1 cellular context compared by ENCODE assay signal in the genomic region with DNA sequence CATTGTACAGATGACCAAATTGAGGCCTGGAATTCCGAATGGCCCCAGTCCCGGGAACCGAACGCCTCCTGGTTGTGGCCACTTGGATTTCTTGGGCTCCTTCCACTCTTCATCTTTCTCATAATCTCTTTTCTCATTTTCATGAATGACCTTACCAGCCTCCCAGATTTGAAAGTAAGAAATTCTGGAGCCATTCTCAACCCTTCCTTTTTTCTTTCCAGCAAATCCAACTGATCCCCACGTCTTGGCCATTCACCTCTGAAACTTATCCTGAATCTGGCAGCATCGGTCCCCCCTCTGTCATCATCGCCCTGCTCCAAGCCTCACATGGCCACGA.
A peak's percentile ranks its signal among the peaks of the same experiment; 100 is the strongest.
TF ChIP-seq lines count a peak whose summit lies in the region.

No MANE protein-coding gene starts in this region.

TF ChIP-seq in HEK293, 187 proteins besides CTCF, POLR2A, EP300 and RAD21:
- 0 out of 2 replicates have a peak, but pooled peaks have one; percentile 18 for TF ChIP-seq GLIS1 (tag by site-specific recombination; IDR thresholded peaks at IDR 0.05)
- TF ChIP-seq, protein P1, sequence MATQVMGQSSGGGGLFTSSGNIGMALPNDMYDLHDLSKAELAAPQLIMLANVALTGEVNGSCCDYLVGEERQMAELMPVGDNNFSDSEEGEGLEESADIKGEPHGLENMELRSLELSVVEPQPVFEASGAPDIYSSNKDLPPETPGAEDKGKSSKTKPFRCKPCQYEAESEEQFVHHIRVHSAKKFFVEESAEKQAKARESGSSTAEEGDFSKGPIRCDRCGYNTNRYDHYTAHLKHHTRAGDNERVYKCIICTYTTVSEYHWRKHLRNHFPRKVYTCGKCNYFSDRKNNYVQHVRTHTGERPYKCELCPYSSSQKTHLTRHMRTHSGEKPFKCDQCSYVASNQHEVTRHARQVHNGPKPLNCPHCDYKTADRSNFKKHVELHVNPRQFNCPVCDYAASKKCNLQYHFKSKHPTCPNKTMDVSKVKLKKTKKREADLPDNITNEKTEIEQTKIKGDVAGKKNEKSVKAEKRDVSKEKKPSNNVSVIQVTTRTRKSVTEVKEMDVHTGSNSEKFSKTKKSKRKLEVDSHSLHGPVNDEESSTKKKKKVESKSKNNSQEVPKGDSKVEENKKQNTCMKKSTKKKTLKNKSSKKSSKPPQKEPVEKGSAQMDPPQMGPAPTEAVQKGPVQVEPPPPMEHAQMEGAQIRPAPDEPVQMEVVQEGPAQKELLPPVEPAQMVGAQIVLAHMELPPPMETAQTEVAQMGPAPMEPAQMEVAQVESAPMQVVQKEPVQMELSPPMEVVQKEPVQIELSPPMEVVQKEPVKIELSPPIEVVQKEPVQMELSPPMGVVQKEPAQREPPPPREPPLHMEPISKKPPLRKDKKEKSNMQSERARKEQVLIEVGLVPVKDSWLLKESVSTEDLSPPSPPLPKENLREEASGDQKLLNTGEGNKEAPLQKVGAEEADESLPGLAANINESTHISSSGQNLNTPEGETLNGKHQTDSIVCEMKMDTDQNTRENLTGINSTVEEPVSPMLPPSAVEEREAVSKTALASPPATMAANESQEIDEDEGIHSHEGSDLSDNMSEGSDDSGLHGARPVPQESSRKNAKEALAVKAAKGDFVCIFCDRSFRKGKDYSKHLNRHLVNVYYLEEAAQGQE (tag by site-specific recombination; IDR thresholded peaks at IDR 0.05) = no peak
